8 cellular contexts compared by ENCODE assay signal in genomic region chr1:161131721-161132409, GRCh38. TPM values are rescaled to one million over a fixed set of nuclear protein-coding genes. Genes with fewer than 3 reads are reported as not detected.
DNase-seq lines count a peak whose midpoint lies in the region; ATAC-seq, FAIRE-seq and TF ChIP-seq lines count a peak whose summit lies in the region.

No MANE protein-coding gene starts in this region.

- H3K27ac ChIP-seq in uterus, result peak overlapping the region; percentile 97 to 99

- intact Hi-C loops in lower leg skin (cut with DNase I; ENCODE audit: low total_unique reads), result no loop called here
- intact Hi-C loops in uterus (cut with DNase I; ENCODE audit: low total_unique reads), result no loop called here

- H3K9me3 ChIP-seq in uterus, result no peaks in the 10 kb centered on the region

- 0 to 1% methylated on average over 20 of the region's 20 CpGs for WGBS in lower leg skin, 2 donors

- TF ChIP-seq POLR2A in lower leg skin (IDR thresholded peaks at IDR 0.05) (no peak), uterus (IDR thresholded peaks at IDR 0.05) (no peak), GM12891 (IDR thresholded peaks at IDR 0.05; ENCODE audit: low read depth, low read length) (no peak)

- no peak for TF ChIP-seq RAD21 in Ishikawa (IDR thresholded peaks at IDR 0.05; ENCODE audit: low read depth)

- DNase-seq in D341Med (ENCODE audit: low spot score) (peak; percentile 38), lower leg skin (ENCODE audit: low spot score in 2 of 2) (no peak), uterus (no peak), GM12891 (ENCODE audit: insufficient read length, low spot score) (no peak)
- DNase-seq in central memory CD4-positive, alpha-beta T cell, result peak; percentile 21

- H3K36me3 ChIP-seq in uterus, result no peaks in the 10 kb centered on the region

- no peak for TF ChIP-seq EP300 in Ishikawa (IDR thresholded peaks at IDR 0.05; ENCODE audit: borderline replicate concordance)

- no peaks in the 10 kb centered on the region for H3K27me3 ChIP-seq in uterus

- FAIRE-seq in GM12891 (lab: Jason Lieb, UNC), result no peak

- TF ChIP-seq CTCF in lower leg skin (IDR thresholded peaks at IDR 0.05), result no peak
- no peak for TF ChIP-seq CTCF in uterus (IDR thresholded peaks at IDR 0.05)

- H3K4me3 ChIP-seq in lower leg skin (ENCODE audit: low read depth, poor library complexity, severe bottlenecking) (peak overlapping the region; percentile 60), uterus (peak overlapping the region; percentile 87 to 89)

- H3K4me1 ChIP-seq in uterus, result peaks cover 0 to 12% of the 10 kb centered on the region in 2 donors

- ATAC-seq in HG03280 (IDR thresholded peaks at IDR 0.05; ENCODE audit: unreplicated experiment) (no peak), HG03520 (IDR thresholded peaks at IDR 0.05; ENCODE audit: unreplicated experiment) (no peak)

TF ChIP-seq in Ishikawa, 13 proteins besides CTCF, POLR2A, EP300 and RAD21:
- TF ChIP-seq CREB1 (IDR thresholded peaks at IDR 0.05; ENCODE audit: low read depth) (no peak), CEBPB (IDR thresholded peaks at IDR 0.05) (no peak), ZBTB7A (IDR thresholded peaks at IDR 0.05; ENCODE audit: low read depth) (peak; percentile 84; the same call in 1 of the 2 replicates)

TF ChIP-seq in GM12891, 5 proteins besides CTCF, POLR2A, EP300 and RAD21:
- TF ChIP-seq TAF1 (IDR thresholded peaks at IDR 0.05; ENCODE audit: low read depth, low read length) (no peak), SPI1 (IDR thresholded peaks at IDR 0.05; ENCODE audit: low read depth, low read length) (no peak), POU2F2 (IDR thresholded peaks at IDR 0.05; ENCODE audit: low read depth, low read length) (no peak)

RNA-seq across cellular contexts. Expression of gene DEDD, which starts 0.6 kb away (rescaled TPM):
- 10 to 100 TPM; 26.6 to 38.2 (median 29.6) TPM for total RNA-seq in lower leg skin
- 10 to 100 TPM in 3 of 4 donors, 1 to 10 TPM in 1; 4.4 to 42.2 (median 36.1) TPM for total RNA-seq in uterus
- polyA plus RNA-seq in GM12891 (2012; ENCODE audit: low read depth, missing spikeins), result 19.7 TPM

RNA-seq across cellular contexts. Expression of gene NIT1, which starts 14.0 kb away (rescaled TPM):
- total RNA-seq in lower leg skin, result 10 to 100 TPM; 26.6 to 35.8 (median 30.2) TPM
- 10 to 100 TPM in 3 of 4 donors, 1 to 10 TPM in 1; 1.0 to 36.9 (median 22.0) TPM for total RNA-seq in uterus
- 35.4 TPM for polyA plus RNA-seq in GM12891 (2012; ENCODE audit: low read depth, missing spikeins)

RNA-seq across cellular contexts. Expression of gene PFDN2, which starts 14.0 kb away (rescaled TPM):
- total RNA-seq in lower leg skin (10 to 100 TPM; 19.3 to 24.7 (median 22.4) TPM), uterus (10 to 100 TPM in 3 of 4 donors, 1 to 10 TPM in 1; 3.3 to 38.9 (median 29.8) TPM)
- polyA plus RNA-seq in GM12891 (2012; ENCODE audit: low read depth, missing spikeins), result 113 TPM

RNA-seq across cellular contexts. Expression of gene UFC1, which starts 21.9 kb away (rescaled TPM):
- 100 to 1,000 TPM in 1 of 4 donors, 10 to 100 TPM in 3; 42.0 to 100 (median 82.5) TPM for total RNA-seq in lower leg skin
- 100 to 1,000 TPM in 1 of 4 donors, 10 to 100 TPM in 2, 1 to 10 TPM in 1; 2.0 to 111 (median 62.9) TPM for total RNA-seq in uterus
- 147 TPM for polyA plus RNA-seq in GM12891 (2012; ENCODE audit: low read depth, missing spikeins)

RNA-seq across cellular contexts. Expression of gene USP21, which starts 27.4 kb away (rescaled TPM):
- total RNA-seq in lower leg skin, result 10 to 100 TPM; 13.7 to 28.8 (median 25.3) TPM
- total RNA-seq in uterus, result 10 to 100 TPM in 3 of 4 donors, 1 to 10 TPM in 1; 4.1 to 38.1 (median 29.9) TPM
- polyA plus RNA-seq in GM12891 (2012; ENCODE audit: low read depth, missing spikeins), result 13.5 TPM

Comparison
In these comparisons a context has a peak if more than half of its experiments do, and no peak if none do; other contexts are left out.
1. DNase-seq: peak in D341Med (single experiment) and central memory CD4-positive, alpha-beta T cell (single experiment); none in lower leg skin (0 of 2), uterus (0 of 2) and GM12891 (single experiment).